In the genomic region with DNA sequence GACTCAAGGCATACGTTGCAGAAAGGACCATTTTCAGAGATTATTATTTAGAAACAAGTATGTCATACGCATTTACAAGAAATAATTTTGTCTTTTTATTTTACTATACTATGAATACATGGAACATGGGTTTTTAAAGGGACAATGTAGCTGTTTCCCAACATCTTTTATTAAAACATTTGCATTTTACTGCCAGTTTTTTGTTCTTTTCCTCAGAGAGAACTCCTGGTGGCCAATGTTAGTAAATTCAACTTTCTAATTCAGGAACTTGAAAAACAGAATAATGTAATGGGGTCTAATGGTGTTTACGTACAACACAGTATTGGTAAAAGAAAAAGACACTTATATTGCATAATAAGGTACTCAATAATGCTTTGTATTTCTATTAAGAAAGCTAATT, we compare ENCODE assay signal across 16 cellular contexts. TPM values are rescaled to one million over a fixed set of nuclear protein-coding genes. Genes with fewer than 3 reads are reported as not detected.
DNase-seq lines count a peak whose midpoint lies in the region; ATAC-seq, FAIRE-seq and TF ChIP-seq lines count a peak whose summit lies in the region.
"Had no signal": no experiment of that assay in that cellular context is flagged by ENCODE, and none has a peak within 500 bp of the region (broad histone marks: within the 10 kb centered on the region; RNA-seq: fewer than 3 reads in every experiment).

No MANE protein-coding gene starts in this region.

- no peak for FAIRE-seq in astrocyte (lab: Jason Lieb, UNC)

- intact Hi-C loops in body of pancreas (cut with DNase I) = no loop called here

- H2BK5ac ChIP-seq in mesenchymal stem cell (ENCODE audit: low read depth, low read length, poor library complexity, severe bottlenecking) = no peak overlapping the region

- H3K4me3 Mint-ChIP-seq in GM23338 (no peak overlapping the region), astrocyte (ENCODE audit: unreplicated experiment) (no peak overlapping the region)
- H3K4me3 Mint-ChIP-seq: activated naive CD8-positive, alpha-beta T cell had no signal

- H3K27me3 ChIP-seq in GM23338 (ENCODE audit: insufficient read depth) = peaks cover 19% of the 10 kb centered on the region
- H3K27me3 ChIP-seq in astrocyte (ENCODE audit: insufficient read depth, low read length) = no peaks in the 10 kb centered on the region
- H3K27me3 ChIP-seq in mesenchymal stem cell (ENCODE audit: control insufficient read depth in 1 of 2, insufficient read depth in 1 of 2, low read length in 2 of 2) = no peaks in the 10 kb centered on the region
- no peaks in the 10 kb centered on the region for H3K27me3 ChIP-seq in body of pancreas
- H3K27me3 ChIP-seq: uterus had no signal

- no peak overlapping the region for H2AK5ac ChIP-seq in mesenchymal stem cell (ENCODE audit: low read length, severe bottlenecking)

- ATAC-seq in GM23338 = no peak
- no peak for ATAC-seq in body of pancreas

- no peaks in the 10 kb centered on the region for H3K9me2 ChIP-seq in GM23338 (ENCODE audit: insufficient read depth)

- H4K8ac ChIP-seq in mesenchymal stem cell (ENCODE audit: low read length) = no peak overlapping the region

- H3K4me3 ChIP-seq in GM23338 = no peak overlapping the region
- no peak overlapping the region for H3K4me3 ChIP-seq in astrocyte (ENCODE audit: insufficient read depth, low read depth, low read length)
- H3K4me3 ChIP-seq in mesenchymal stem cell (ENCODE audit: insufficient read depth in 1 of 2, low read depth in 1 of 2, low read length in 2 of 2) = no peak overlapping the region
- H3K4me3 ChIP-seq in body of pancreas = no peak overlapping the region
- H3K4me3 ChIP-seq: coronary artery, uterus had no signal

- H3K4me1 ChIP-seq in GM23338 (ENCODE audit: insufficient read depth) (no peaks in the 10 kb centered on the region), astrocyte (ENCODE audit: insufficient read depth, low read length) (no peaks in the 10 kb centered on the region), mesenchymal stem cell (ENCODE audit: control insufficient read depth, insufficient read depth, low read depth, low read length) (no peaks in the 10 kb centered on the region), body of pancreas (no peaks in the 10 kb centered on the region)
- H3K4me1 ChIP-seq: uterus had no signal

- H3K9ac ChIP-seq in astrocyte (ENCODE audit: low read length) (no peak overlapping the region), mesenchymal stem cell (ENCODE audit: low read length) (peak overlapping the region; percentile 59)

- H3K27ac ChIP-seq in GM23338 (ENCODE audit: low read depth) = no peak overlapping the region
- H3K27ac ChIP-seq in astrocyte (ENCODE audit: low read depth, low read length) = no peak overlapping the region
- no peak overlapping the region for H3K27ac ChIP-seq in mesenchymal stem cell (ENCODE audit: low read length, poor library complexity, severe bottlenecking)
- H3K27ac ChIP-seq in body of pancreas = no peak overlapping the region
- H3K27ac ChIP-seq: coronary artery, uterus had no signal

- H2BK120ac ChIP-seq in mesenchymal stem cell (ENCODE audit: low read depth, low read length) = no peak overlapping the region

- H3K36me3 Mint-ChIP-seq in GM23338 (ENCODE audit: low read depth) = no peaks in the 10 kb centered on the region
- no peaks in the 10 kb centered on the region for H3K36me3 Mint-ChIP-seq in astrocyte (ENCODE audit: low read depth, unreplicated experiment)

- H4K20me1 ChIP-seq in GM23338 (replicated peaks; ENCODE audit: insufficient read depth) (peaks cover 29% of the 10 kb centered on the region; the same call in 1 of the 2 replicates), astrocyte (ENCODE audit: insufficient read depth, low read length) (peaks cover 21% of the 10 kb centered on the region)

- H3K79me2 ChIP-seq in GM23338 (replicated peaks; ENCODE audit: insufficient read depth) (peaks cover 34% of the 10 kb centered on the region), astrocyte (ENCODE audit: insufficient read depth, low read length) (peaks cover 29% of the 10 kb centered on the region)

- no peak for TF ChIP-seq POLR2A in body of pancreas (IDR thresholded peaks at IDR 0.05)

- no peaks in the 10 kb centered on the region for H3K9me3 ChIP-seq in astrocyte (ENCODE audit: insufficient read depth, low read depth, low read length)
- no peaks in the 10 kb centered on the region for H3K9me3 ChIP-seq in mesenchymal stem cell (ENCODE audit: control insufficient read depth, low read length)
- H3K9me3 ChIP-seq in body of pancreas = no peaks in the 10 kb centered on the region
- H3K9me3 ChIP-seq: uterus had no signal

- H3K4me2 ChIP-seq in GM23338 = no peak overlapping the region
- H3K4me2 ChIP-seq in astrocyte (ENCODE audit: low read length) = no peak overlapping the region
- H3K4me2 ChIP-seq in mesenchymal stem cell (ENCODE audit: low read length, poor library complexity, severe bottlenecking) = no peak overlapping the region

- WGBS in mesenchymal stem cell = no CpG with 5 or more reads among the region's 3 CpGs
- WGBS in body of pancreas, 2 donors = 88 to 91% methylated on average over 3 of the region's 3 CpGs

- H2BK15ac ChIP-seq in mesenchymal stem cell (ENCODE audit: low read depth, poor library complexity, severe bottlenecking) = no peak overlapping the region

- H3K36me3 ChIP-seq in GM23338 (ENCODE audit: insufficient read depth) = no peaks in the 10 kb centered on the region
- H3K36me3 ChIP-seq in astrocyte (ENCODE audit: insufficient read depth, low read length) = no peaks in the 10 kb centered on the region
- no peaks in the 10 kb centered on the region for H3K36me3 ChIP-seq in mesenchymal stem cell (ENCODE audit: control insufficient read depth in 1 of 2, insufficient read depth in 2 of 2, low read depth in 1 of 2, low read length in 2 of 2)
- no peaks in the 10 kb centered on the region for H3K36me3 ChIP-seq in body of pancreas (replicated peaks in 1 of 2; ENCODE audit: insufficient read depth in 1 of 2, low read depth in 2 of 2)
- H3K36me3 ChIP-seq: uterus had no signal

- H3F3A ChIP-seq in GM23338 (replicated peaks; ENCODE audit: low read depth) = no peaks in the 10 kb centered on the region

- no peak overlapping the region for H3K14ac ChIP-seq in mesenchymal stem cell (ENCODE audit: low read length in 2 of 2)

- TF ChIP-seq CTCF in AG09319 (IDR thresholded peaks at IDR 0.05; ENCODE audit: low read depth, low read length) (peak; percentile 11; the same call in 1 of the 2 replicates), GM23338 (conservative IDR thresholded peaks at IDR 0.05; ENCODE audit: low read depth in 2 of 2) (peak in 1 of 2 experiments; percentile 57; a peak in 2 of 4 replicates), astrocyte (IDR thresholded peaks at IDR 0.05; ENCODE audit: insufficient read depth, low read depth, low read length) (peak; percentile 23), body of pancreas (IDR thresholded peaks at IDR 0.05) (no peak)

- H3K27me3 Mint-ChIP-seq in GM23338 (ENCODE audit: insufficient read depth, low read depth, poor library complexity) (peaks cover 8% of the 10 kb centered on the region), astrocyte (ENCODE audit: low read depth, unreplicated experiment) (no peaks in the 10 kb centered on the region)
- H3K27me3 Mint-ChIP-seq: activated naive CD8-positive, alpha-beta T cell had no signal

- H3K9me3 Mint-ChIP-seq in GM23338 (no peaks in the 10 kb centered on the region), astrocyte (ENCODE audit: unreplicated experiment) (no peaks in the 10 kb centered on the region)

- H2BK12ac ChIP-seq in mesenchymal stem cell (ENCODE audit: low read length in 2 of 2) = no peak overlapping the region

- H3K4me1 Mint-ChIP-seq in GM23338 = 0 out of 3 replicates have a peak, but pooled peaks cover 2% of the 10 kb centered on the region
- peaks cover 5% of the 10 kb centered on the region for H3K4me1 Mint-ChIP-seq in astrocyte (ENCODE audit: low read depth, unreplicated experiment)

- no peak overlapping the region for H3K4ac ChIP-seq in mesenchymal stem cell (ENCODE audit: low read depth in 1 of 2, low read length in 2 of 2)

- H2AFZ ChIP-seq in GM23338 (no peak overlapping the region), astrocyte (ENCODE audit: low read depth, low read length) (no peak overlapping the region), mesenchymal stem cell (ENCODE audit: low read depth, low read length) (no peak overlapping the region)

- no peak overlapping the region for H4K91ac ChIP-seq in mesenchymal stem cell (ENCODE audit: low read length)

- H3K79me1 ChIP-seq in mesenchymal stem cell (replicated peaks; ENCODE audit: low read length, poor library complexity, severe bottlenecking) = peaks cover 23% of the 10 kb centered on the region

- H3K27ac Mint-ChIP-seq in GM23338 (no peak overlapping the region), astrocyte (ENCODE audit: unreplicated experiment) (no peak overlapping the region)
- H3K27ac Mint-ChIP-seq: activated naive CD8-positive, alpha-beta T cell had no signal

- H3K18ac ChIP-seq in mesenchymal stem cell (ENCODE audit: low read depth in 1 of 2, low read length in 2 of 2) = no peak overlapping the region

- no peak for DNase-seq in AG09319 (ENCODE audit: extremely low read depth, low read depth)
- DNase-seq in GM23338 (ENCODE audit: low spot score) = peak; percentile 18
- no peak for DNase-seq in astrocyte (ENCODE audit: low read depth)
- no peak for DNase-seq in mesenchymal stem cell
- DNase-seq in OCI-M1 (lab: John Stamatoyannopoulos, UW) = no peak
- no peak for DNase-seq in amygdala (lab: John Stamatoyannopoulos, UW)
- no peak for DNase-seq in COLO668 (lab: John Stamatoyannopoulos, UW; ENCODE audit: unreplicated experiment)
- DNase-seq in body of pancreas = no peak
- DNase-seq: activated CD4-positive, CD25-positive, alpha-beta regulatory T cell treated with anti-CD3 and anti-CD28 coated beads, Interleukin-2, amount 50 U/mL, for 72 hours; activated CD8-positive, alpha-beta memory T cell treated with anti-CD3 and anti-CD28 coated beads, Interleukin-2, amount 50 U/mL, for 48 hours; DMS79 treated with DMSO at 0.1 percent for 48 hours; NK-92 treated with Interleukin-12 subunit alpha and Interleukin-12 subunit beta, amount 100 ng/mL, for 24 hours; stimulated activated CD4-positive, alpha-beta T cell treated with anti-CD3 and anti-CD28 coated beads, Interleukin-2, amount 100 ng/mL, for 24 hours; uterus had no signal

- H3K23ac ChIP-seq in mesenchymal stem cell (ENCODE audit: low read length in 2 of 2) = no peak overlapping the region

TF ChIP-seq in GM23338, 12 proteins besides CTCF, POLR2A, EP300 and RAD21 (continues in another document):
- TF ChIP-seq ZNF331 (CRISPR knock-in tag; IDR thresholded peaks at IDR 0.05; ENCODE audit: low read depth) (no peak), JUNB (IDR thresholded peaks at IDR 0.05; ENCODE audit: unreplicated experiment) (no peak)

RNA-seq across cellular contexts. Expression of a gene that starts 14.9 kb away (rescaled TPM):
- total RNA-seq in GM23338 (2014; rRNA removed; shearing (Covaris generic)) = 11.6 and 19.5 TPM in 2 replicates
- polyA plus RNA-seq in GM23338 (2016; fragmentation: Nextera tagmentation; extraction: Ambion mirVana) = 28.3 and 28.6 TPM in 2 replicates
- total RNA-seq in astrocyte (48.8 and 49.0 TPM in 2 replicates), body of pancreas (10 to 100 TPM; 21.4 to 21.8 TPM)
- polyA plus RNA-seq in mesenchymal stem cell (2013, experiment 1 of 2) = 15.2 TPM
- 14.8 TPM for polyA plus RNA-seq in mesenchymal stem cell (2013, experiment 2 of 2)

Comparison
In these comparisons a context has a peak if more than half of its experiments do, and no peak if none do; other contexts are left out.
1. CTCF ChIP-seq: peak in AG09319 (single experiment) and astrocyte (single experiment); none in body of pancreas (0 of 7).